ENCODE assay signal across 2 cellular contexts in the genomic region with DNA sequence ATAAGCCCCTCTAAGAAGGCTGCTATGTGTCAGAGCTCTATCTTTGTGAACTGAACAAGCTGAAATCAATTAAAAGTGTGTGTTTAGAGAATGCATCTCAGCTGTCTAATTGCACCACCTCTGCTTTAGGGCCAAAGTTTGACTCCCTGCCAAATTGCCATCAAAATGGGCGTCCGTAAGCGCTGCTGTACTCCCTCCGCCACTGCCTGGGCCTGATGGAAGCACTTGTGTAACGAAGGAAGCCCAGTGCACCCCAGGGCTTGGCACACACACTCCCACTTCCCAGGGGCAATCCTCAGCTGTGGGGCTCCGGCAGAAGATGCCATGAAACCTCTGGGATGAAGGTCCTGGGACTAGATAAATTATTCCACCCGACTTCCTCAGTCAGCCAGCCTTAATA.
TF ChIP-seq lines count a peak whose summit lies in the region.

No MANE protein-coding gene starts in this region.

TF ChIP-seq in SK-N-SH, 30 proteins besides CTCF, POLR2A, EP300 and RAD21:
- TF ChIP-seq, protein P1, sequence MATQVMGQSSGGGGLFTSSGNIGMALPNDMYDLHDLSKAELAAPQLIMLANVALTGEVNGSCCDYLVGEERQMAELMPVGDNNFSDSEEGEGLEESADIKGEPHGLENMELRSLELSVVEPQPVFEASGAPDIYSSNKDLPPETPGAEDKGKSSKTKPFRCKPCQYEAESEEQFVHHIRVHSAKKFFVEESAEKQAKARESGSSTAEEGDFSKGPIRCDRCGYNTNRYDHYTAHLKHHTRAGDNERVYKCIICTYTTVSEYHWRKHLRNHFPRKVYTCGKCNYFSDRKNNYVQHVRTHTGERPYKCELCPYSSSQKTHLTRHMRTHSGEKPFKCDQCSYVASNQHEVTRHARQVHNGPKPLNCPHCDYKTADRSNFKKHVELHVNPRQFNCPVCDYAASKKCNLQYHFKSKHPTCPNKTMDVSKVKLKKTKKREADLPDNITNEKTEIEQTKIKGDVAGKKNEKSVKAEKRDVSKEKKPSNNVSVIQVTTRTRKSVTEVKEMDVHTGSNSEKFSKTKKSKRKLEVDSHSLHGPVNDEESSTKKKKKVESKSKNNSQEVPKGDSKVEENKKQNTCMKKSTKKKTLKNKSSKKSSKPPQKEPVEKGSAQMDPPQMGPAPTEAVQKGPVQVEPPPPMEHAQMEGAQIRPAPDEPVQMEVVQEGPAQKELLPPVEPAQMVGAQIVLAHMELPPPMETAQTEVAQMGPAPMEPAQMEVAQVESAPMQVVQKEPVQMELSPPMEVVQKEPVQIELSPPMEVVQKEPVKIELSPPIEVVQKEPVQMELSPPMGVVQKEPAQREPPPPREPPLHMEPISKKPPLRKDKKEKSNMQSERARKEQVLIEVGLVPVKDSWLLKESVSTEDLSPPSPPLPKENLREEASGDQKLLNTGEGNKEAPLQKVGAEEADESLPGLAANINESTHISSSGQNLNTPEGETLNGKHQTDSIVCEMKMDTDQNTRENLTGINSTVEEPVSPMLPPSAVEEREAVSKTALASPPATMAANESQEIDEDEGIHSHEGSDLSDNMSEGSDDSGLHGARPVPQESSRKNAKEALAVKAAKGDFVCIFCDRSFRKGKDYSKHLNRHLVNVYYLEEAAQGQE (IDR thresholded peaks at IDR 0.05; ENCODE audit: low read depth, low read length), result no peak
- TF ChIP-seq GATA2 (CRISPR knock-in tag; IDR thresholded peaks at IDR 0.05), result peak; percentile 44; the same call in 1 of the 2 replicates

TF ChIP-seq in SK-N-SH treated with all-trans-retinoic acid at 6 μM for 48 hours, 23 proteins besides CTCF, POLR2A, EP300 and RAD21 (continued from another document):
- TF ChIP-seq BACH2 (CRISPR knock-in tag; IDR thresholded peaks at IDR 0.05; ENCODE audit: borderline replicate concordance), result no peak
- TF ChIP-seq, protein P2, sequence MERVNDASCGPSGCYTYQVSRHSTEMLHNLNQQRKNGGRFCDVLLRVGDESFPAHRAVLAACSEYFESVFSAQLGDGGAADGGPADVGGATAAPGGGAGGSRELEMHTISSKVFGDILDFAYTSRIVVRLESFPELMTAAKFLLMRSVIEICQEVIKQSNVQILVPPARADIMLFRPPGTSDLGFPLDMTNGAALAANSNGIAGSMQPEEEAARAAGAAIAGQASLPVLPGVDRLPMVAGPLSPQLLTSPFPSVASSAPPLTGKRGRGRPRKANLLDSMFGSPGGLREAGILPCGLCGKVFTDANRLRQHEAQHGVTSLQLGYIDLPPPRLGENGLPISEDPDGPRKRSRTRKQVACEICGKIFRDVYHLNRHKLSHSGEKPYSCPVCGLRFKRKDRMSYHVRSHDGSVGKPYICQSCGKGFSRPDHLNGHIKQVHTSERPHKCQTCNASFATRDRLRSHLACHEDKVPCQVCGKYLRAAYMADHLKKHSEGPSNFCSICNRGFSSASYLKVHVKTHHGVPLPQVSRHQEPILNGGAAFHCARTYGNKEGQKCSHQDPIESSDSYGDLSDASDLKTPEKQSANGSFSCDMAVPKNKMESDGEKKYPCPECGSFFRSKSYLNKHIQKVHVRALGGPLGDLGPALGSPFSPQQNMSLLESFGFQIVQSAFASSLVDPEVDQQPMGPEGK (CRISPR knock-in tag; IDR thresholded peaks at IDR 0.05; ENCODE audit: borderline replicate concordance), result no peak
- no peak for TF ChIP-seq ZNF70 (CRISPR knock-in tag; IDR thresholded peaks at IDR 0.05)
